ENCODE assay signal across 2 cellular contexts in genomic region chr4:98908703-98909262, GRCh38.
TF ChIP-seq lines count a peak whose summit lies in the region.

No MANE protein-coding gene starts in this region.

TF ChIP-seq in HEK293, 187 proteins besides CTCF, POLR2A, EP300 and RAD21 (continues in another document):
- TF ChIP-seq ZNF112 (tag by site-specific recombination; IDR thresholded peaks at IDR 0.05) (no peak), HOXA7 (CRISPR knock-in tag; IDR thresholded peaks at IDR 0.05; ENCODE audit: borderline replicate concordance) (no peak), ZNF148 (tag by site-specific recombination; IDR thresholded peaks at IDR 0.05; ENCODE audit: borderline replicate concordance) (no peak), ZNF157 (tag by site-specific recombination; IDR thresholded peaks at IDR 0.05) (no peak), MEIS1 (CRISPR knock-in tag; IDR thresholded peaks at IDR 0.05; ENCODE audit: borderline replicate concordance) (no peak), KLF9 (tag by site-specific recombination; IDR thresholded peaks at IDR 0.05; ENCODE audit: low read depth) (no peak), ZNF202 (tag by site-specific recombination; IDR thresholded peaks at IDR 0.05; ENCODE audit: borderline replicate concordance) (no peak), ZNF37A (tag by site-specific recombination; IDR thresholded peaks at IDR 0.05) (no peak), SP7 (tag by site-specific recombination; IDR thresholded peaks at IDR 0.05) (peak; percentile 18; the same call in 1 of the 2 replicates), PRDM6 (tag by site-specific recombination; IDR thresholded peaks at IDR 0.05) (peak; percentile 55), RBAK (tag by site-specific recombination; IDR thresholded peaks at IDR 0.05) (no peak), HOXC10 (CRISPR knock-in tag; IDR thresholded peaks at IDR 0.05) (no peak), ZSCAN5A (tag by site-specific recombination; IDR thresholded peaks at IDR 0.05) (no peak), KLF16 (tag by site-specific recombination; IDR thresholded peaks at IDR 0.05) (no peak), SCRT2 (tag by site-specific recombination; IDR thresholded peaks at IDR 0.05) (no peak), OSR2 (tag by site-specific recombination; IDR thresholded peaks at IDR 0.05) (0 out of 2 replicates have a peak, but pooled peaks have one; percentile 14), FEZF1 (tag by site-specific recombination; IDR thresholded peaks at IDR 0.05) (peak; percentile 59), ZNF433 (tag by site-specific recombination; IDR thresholded peaks at IDR 0.05; ENCODE audit: low read depth) (no peak), ZNF677 (tag by site-specific recombination; IDR thresholded peaks at IDR 0.05) (no peak), ZNF530 (tag by site-specific recombination; IDR thresholded peaks at IDR 0.05; ENCODE audit: low read depth) (no peak), PRDM1 (tag by site-specific recombination; IDR thresholded peaks at IDR 0.05) (no peak), ZSCAN4 (tag by site-specific recombination; IDR thresholded peaks at IDR 0.05) (no peak), ZNF350 (tag by site-specific recombination; IDR thresholded peaks at IDR 0.05) (no peak), INSM2 (tag by site-specific recombination; IDR thresholded peaks at IDR 0.05) (no peak), ZNF138 (tag by site-specific recombination; IDR thresholded peaks at IDR 0.05; ENCODE audit: borderline replicate concordance) (no peak), KLF8 (tag by site-specific recombination; IDR thresholded peaks at IDR 0.05) (no peak), GLI4 (tag by site-specific recombination; IDR thresholded peaks at IDR 0.05) (no peak), ZNF624 (tag by site-specific recombination; IDR thresholded peaks at IDR 0.05) (no peak)

TF ChIP-seq in K562, 482 proteins besides CTCF, POLR2A, EP300 and RAD21:
- no peak for TF ChIP-seq E2F8 (IDR thresholded peaks at IDR 0.05; ENCODE audit: low read depth, partially characterized antibody)
- TF ChIP-seq ATF7 (IDR thresholded peaks at IDR 0.05) = no peak
- TF ChIP-seq SOX6 (IDR thresholded peaks at IDR 0.05) = no peak
- TF ChIP-seq HDAC8 (tag; IDR thresholded peaks at IDR 0.05) = no peak
- no peak for TF ChIP-seq MTA1 (IDR thresholded peaks at IDR 0.05; ENCODE audit: borderline replicate concordance)
- no peak for TF ChIP-seq PBX2 (CRISPR knock-in tag; IDR thresholded peaks at IDR 0.05; ENCODE audit: low read depth)
- peak; percentile 33; the same call in 1 of the 2 replicates for TF ChIP-seq PBX2 (tag; conservative IDR thresholded peaks at IDR 0.05; ENCODE audit: low read depth)
